In the genomic region with DNA sequence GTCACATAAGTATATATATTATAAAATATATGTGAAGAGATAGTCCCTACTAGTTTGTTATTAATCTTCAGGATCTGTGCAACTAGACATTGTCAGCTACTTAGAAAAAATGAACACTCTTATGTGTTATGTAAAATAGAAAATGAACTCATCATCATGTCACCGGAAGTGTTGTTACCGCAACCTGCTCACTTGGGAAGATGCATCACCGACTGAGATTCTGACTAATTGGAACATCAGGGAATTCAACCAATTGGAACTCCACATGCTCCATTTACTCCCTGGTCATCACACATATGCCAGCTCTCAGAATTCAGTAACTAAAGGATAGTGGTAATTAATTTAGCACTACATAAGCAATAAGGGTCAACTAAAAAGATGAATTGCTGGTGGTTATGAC, we compare ENCODE assay signal across 24 cellular contexts. TPM values are rescaled to one million over a fixed set of nuclear protein-coding genes. Genes with fewer than 3 reads are reported as not detected.
"Had no signal": no experiment of that assay in that cellular context is flagged by ENCODE, and none has a peak within 500 bp of the region (broad histone marks: within the 10 kb centered on the region; RNA-seq: fewer than 3 reads in every experiment).

No MANE protein-coding gene starts in this region.

- H3K36me3 Mint-ChIP-seq: type B pancreatic cell had no signal

- H3K27ac Mint-ChIP-seq: activated naive CD4-positive, alpha-beta T cell treated with anti-CD3 and anti-CD28 coated beads, Interleukin-2, amount 50 U/mL, for 72 hours; activated T-cell treated with anti-CD3 and anti-CD28 coated beads, Interleukin-2, amount 50 U/mL, for 72 hours; nephron; stimulated activated memory B cell treated with anti-CD40 and anti-IgM and Interleukin-4, amounts not matched to agents 10 μg/mL and 1 μg/mL and 100 μg/mL, for 72 hours; T-helper 17 cell; type B pancreatic cell had no signal

- DNase-seq: activated CD4-positive, alpha-beta T cell treated with anti-CD3 and anti-CD28 coated beads for 1 hour; activated CD8-positive, alpha-beta memory T cell treated with anti-CD3 and anti-CD28 coated beads for 24 hours; activated CD8-positive, alpha-beta memory T cell treated with anti-CD3 and anti-CD28 coated beads, Interleukin-2, amount 50 U/mL, for 48 hours; activated gamma-delta T cell; activated T-cell treated with anti-CD3 and anti-CD28 coated beads, Interleukin-2, amount 50 U/mL, for 72 hours; adrenal gland; dermis blood vessel endothelial cell; effector memory CD4-positive, alpha-beta T cell; foreskin keratinocyte; kidney; left lung; midbrain; posterior cingulate gyrus; spleen; stimulated activated CD4-positive, alpha-beta T cell treated with anti-CD3 and anti-CD28 coated beads, Interleukin-4, amount 100 ng/mL, for 4 hours; T-helper 17 cell; testis; WERI-Rb-1 had no signal

- H3K4me3 Mint-ChIP-seq: activated T-cell treated with anti-CD3 and anti-CD28 coated beads, Interleukin-2, amount 50 U/mL, for 72 hours; nephron; stimulated activated memory B cell treated with anti-CD40 and anti-IgM and Interleukin-4, amounts not matched to agents 10 μg/mL and 1 μg/mL and 100 μg/mL, for 72 hours; T-helper 17 cell; type B pancreatic cell had no signal

- FAIRE-seq: kidney had no signal

- H3K4me3 ChIP-seq: adrenal gland, cardiac muscle cell, left lung, spleen, testis had no signal

- H3K4me1 Mint-ChIP-seq: nephron; stimulated activated memory B cell treated with anti-CD40 and anti-IgM and Interleukin-4, amounts not matched to agents 10 μg/mL and 1 μg/mL and 100 μg/mL, for 72 hours; T-helper 17 cell had no signal

RNA-seq across cellular contexts. Expression of a gene that starts 16.7 kb away (rescaled TPM):
- total RNA-seq: activated naive CD4-positive, alpha-beta T cell treated with anti-CD3 and anti-CD28 coated beads, Interleukin-2, amount 50 U/mL, for 72 hours; activated T-cell treated with anti-CD3 and anti-CD28 coated beads, Interleukin-2, amount 50 U/mL, for 72 hours; dermis blood vessel endothelial cell; foreskin keratinocyte; kidney; lung microvascular endothelial cell; T-helper 17 cell had no signal
